Comparison of ENCODE assay signal across 8 cellular contexts in genomic region chr2:202374383-202374782, GRCh38. TPM values are rescaled to one million over a fixed set of nuclear protein-coding genes. Genes with fewer than 3 reads are reported as not detected.
DNase-seq lines count a peak whose midpoint lies in the region; ATAC-seq, FAIRE-seq and TF ChIP-seq lines count a peak whose summit lies in the region.
"Not testable (repeated sequence)": the region's sequence is repeated elsewhere in the genome, so short reads cannot be mapped to it uniquely, and the experiment has no call there.

No MANE protein-coding gene starts in this region.

- H3K14ac ChIP-seq in H9 (ENCODE audit: insufficient read depth, low read length): not testable (repeated sequence)

- not testable (repeated sequence) for H3K36me3 Mint-ChIP-seq in H9 (ENCODE audit: insufficient read depth in 1 of 3, low read depth in 3 of 3); endodermal cell (ENCODE audit: low read depth); neural progenitor cell
- H3K36me3 Mint-ChIP-seq in activated T-helper 17 cell treated with anti-CD3 and anti-CD28 coated beads, Interleukin-2, amount 50 U/mL, for 72 hours (ENCODE audit: low read depth): peaks cover 11% of the 10 kb centered on the region
- peaks cover 21% of the 10 kb centered on the region for H3K36me3 Mint-ChIP-seq in stimulated activated effector memory CD8-positive, alpha-beta T cell treated with anti-CD3 and anti-CD28 coated beads, Interleukin-12 subunit alpha, Interleukin-12 subunit beta, amount 100 ng/mL, for 72 hours

- H3K4me2 ChIP-seq in A549 (peak overlapping the region; percentile 84), neural progenitor cell (peak overlapping the region; percentile 90)
- H3K4me2 ChIP-seq in H9 (ENCODE audit: insufficient read depth, insufficient read length, low read length): not testable (repeated sequence)

- H3K18ac ChIP-seq in H9 (ENCODE audit: insufficient read length, low read depth, low read length): not testable (repeated sequence)

- H2BK20ac ChIP-seq in H9 (ENCODE audit: low read depth, low read length, poor library complexity, severe bottlenecking): not testable (repeated sequence)

- H3K4me1 Mint-ChIP-seq in H9: peaks cover 34 to 36% of the 10 kb centered on the region in 2 experiments
- H3K4me1 Mint-ChIP-seq in activated T-helper 17 cell treated with anti-CD3 and anti-CD28 coated beads, Interleukin-2, amount 50 U/mL, for 72 hours: peaks cover 11% of the 10 kb centered on the region
- peaks cover 33% of the 10 kb centered on the region for H3K4me1 Mint-ChIP-seq in endodermal cell
- H3K4me1 Mint-ChIP-seq in neural progenitor cell: peaks cover 25% of the 10 kb centered on the region
- H3K4me1 Mint-ChIP-seq in stimulated activated effector memory CD8-positive, alpha-beta T cell treated with anti-CD3 and anti-CD28 coated beads, Interleukin-12 subunit alpha, Interleukin-12 subunit beta, amount 100 ng/mL, for 72 hours: peaks cover 14% of the 10 kb centered on the region

- not testable (repeated sequence) for H3K23ac ChIP-seq in H9 (ENCODE audit: insufficient read length, low read depth, low read length)

- not testable (repeated sequence) for H2BK12ac ChIP-seq in H9 (ENCODE audit: insufficient read length, low read depth, low read length)

- not testable (repeated sequence) for DNase-seq in A549 (ENCODE audit: low read depth in 1 of 2, low spot score in 1 of 2); H9; neural progenitor cell (ENCODE audit: low spot score); stimulated activated effector memory CD8-positive, alpha-beta T cell treated with anti-CD3 and anti-CD28 coated beads, Interleukin-12 subunit alpha, Interleukin-12 subunit beta, amount 100 ng/mL, for 72 hours (ENCODE audit: low spot score in 2 of 2)
- DNase-seq in SJSA1 (ENCODE audit: low read depth in 1 of 2, low spot score in 2 of 2) (peak in 1 of 2 experiments; percentile 51), endodermal cell (peak; percentile 60), left kidney (ENCODE audit: low read depth, low spot score) (peak; percentile 48)

- WGBS in A549 (ENCODE audit: missing lambda C conversion rate): 91% methylated on average over 22 of the region's 22 CpGs
- WGBS in H9 (ENCODE audit: extremely low coverage, insufficient read length, low lambda C conversion rate): no CpG with 5 or more reads among the region's 22 CpGs
- 78 to 82% methylated on average over 15 to 19 of the region's 22 CpGs for WGBS in endodermal cell (ENCODE audit: insufficient coverage in 1 of 2, insufficient read length in 1 of 2), 2 experiments

- H2AK5ac ChIP-seq in H9 (ENCODE audit: insufficient read length, low read length): not testable (repeated sequence)

- peak overlapping the region; percentile 76 for H3K4me3 ChIP-seq in A549
- peak overlapping the region; percentile 80 for H3K4me3 ChIP-seq in SJSA1
- H3K4me3 ChIP-seq in endodermal cell (ENCODE audit: low read length): peak overlapping the region; percentile 89
- peak overlapping the region; percentile 73 for H3K4me3 ChIP-seq in neural progenitor cell

- not testable (repeated sequence) for FAIRE-seq in A549 (lab: Jason Lieb, UNC)

- H2AFZ ChIP-seq in H9 (ENCODE audit: low read length); neural progenitor cell (replicated peaks): not testable (repeated sequence)

- not testable (repeated sequence) for H2BK15ac ChIP-seq in H9 (ENCODE audit: low read depth, low read length)

- not testable (repeated sequence) for ATAC-seq in A549; activated T-helper 17 cell treated with anti-CD3 and anti-CD28 coated beads, Interleukin-2, amount 50 U/mL, for 72 hours (replicated peaks); stimulated activated effector memory CD8-positive, alpha-beta T cell treated with anti-CD3 and anti-CD28 coated beads, Interleukin-12 subunit alpha, Interleukin-12 subunit beta, amount 100 ng/mL, for 72 hours

- H3T11ph ChIP-seq in H9 (ENCODE audit: low read length): not testable (repeated sequence)

- H3K27me3 ChIP-seq in H9 (ENCODE audit: insufficient read depth, low read length); SJSA1 (replicated peaks); endodermal cell (ENCODE audit: control insufficient read depth, insufficient read depth, low read length, poor library complexity, severe bottlenecking); neural progenitor cell: not testable (repeated sequence)

- H3F3A ChIP-seq in neural progenitor cell (ENCODE audit: low read depth): peaks cover 35% of the 10 kb centered on the region

- not testable (repeated sequence) for H3K27me3 Mint-ChIP-seq in H9 (ENCODE audit: low read depth); activated T-helper 17 cell treated with anti-CD3 and anti-CD28 coated beads, Interleukin-2, amount 50 U/mL, for 72 hours; endodermal cell (ENCODE audit: insufficient read depth)
- H3K27me3 Mint-ChIP-seq in neural progenitor cell (ENCODE audit: insufficient read depth, low read depth): peaks cover 12% of the 10 kb centered on the region

- TF ChIP-seq EP300 in A549 (IDR thresholded peaks at IDR 0.05): not testable (repeated sequence)

- H3K23me2 ChIP-seq in H9 (ENCODE audit: insufficient read length, low read depth, low read length, poor library complexity, severe bottlenecking): peaks cover 18% of the 10 kb centered on the region

- H2BK120ac ChIP-seq in H9 (ENCODE audit: low read depth, low read length, poor library complexity, severe bottlenecking): not testable (repeated sequence)

- H3K36me3 ChIP-seq in SJSA1: peaks cover 12% of the 10 kb centered on the region
- H3K36me3 ChIP-seq in endodermal cell (ENCODE audit: control insufficient read depth, insufficient read depth, low read length); neural progenitor cell: not testable (repeated sequence)

- H3K79me1 ChIP-seq in H9 (ENCODE audit: insufficient read depth, low read depth, low read length, poor library complexity, severe bottlenecking): not testable (repeated sequence)

- CTCF ChIA-PET in A549 (lab: Yijun Ruan, JAX): interaction anchor here (1.0 to 1.8 kb wide), 2 partner anchors 11 to 95 kb away, joined by 4 to 5 read pairs; no protein-coding TSS in a partner anchor

- not testable (repeated sequence) for H4K20me1 ChIP-seq in H9 (ENCODE audit: control insufficient read depth, insufficient read depth, insufficient read length)
- peaks cover 27% of the 10 kb centered on the region for H4K20me1 ChIP-seq in neural progenitor cell (ENCODE audit: low read depth)

- H4K8ac ChIP-seq in H9 (replicated peaks; ENCODE audit: insufficient read length, low read depth, low read length): not testable (repeated sequence)

- H3K4me1 ChIP-seq in A549; H9 (ENCODE audit: insufficient read depth, low read length); endodermal cell (ENCODE audit: control insufficient read depth, insufficient read depth, low read length): not testable (repeated sequence)
- peaks cover 23% of the 10 kb centered on the region for H3K4me1 ChIP-seq in SJSA1 (replicated peaks)
- H3K4me1 ChIP-seq in neural progenitor cell: peaks cover 17% of the 10 kb centered on the region

- not testable (repeated sequence) for H3K9me3 ChIP-seq in A549; H9 (ENCODE audit: control insufficient read depth, low read depth, low read length); SJSA1 (replicated peaks); endodermal cell (ENCODE audit: control insufficient read depth, low read length); neural progenitor cell (ENCODE audit: low read depth)

- POLR2A ChIA-PET in A549 (lab: Yijun Ruan, JAX): interaction anchor here (0.6 kb wide), 2 partner anchors 69 to 1230 kb away, joined by 3 read pairs; no protein-coding TSS in a partner anchor

- H3K4ac ChIP-seq in H9 (ENCODE audit: low read depth, low read length): not testable (repeated sequence)

- not testable (repeated sequence) for H4K91ac ChIP-seq in H9 (ENCODE audit: insufficient read length, low read depth, low read length)

- H3K27ac ChIP-seq in A549: peak overlapping the region; percentile 96 to 98
- H3K27ac ChIP-seq in H9 (ENCODE audit: insufficient read length, low read depth, low read length); neural progenitor cell: not testable (repeated sequence)
- H3K27ac ChIP-seq in SJSA1: peak overlapping the region; percentile 97
- H3K27ac ChIP-seq in endodermal cell (ENCODE audit: low read depth, low read length): peak overlapping the region; percentile 98

- not testable (repeated sequence) for H3K9ac ChIP-seq in H9 (ENCODE audit: extremely low read depth, insufficient read length, low read length); neural progenitor cell
- peak overlapping the region; percentile 92 for H3K9ac ChIP-seq in endodermal cell (ENCODE audit: extremely low read depth, low read length, poor library complexity, severe bottlenecking)

- TF ChIP-seq RAD21 in A549 (conservative IDR thresholded peaks at IDR 0.05 in 1 of 2, IDR thresholded peaks at IDR 0.05 in 1 of 2): not testable (repeated sequence)

- not testable (repeated sequence) for H3K9me3 Mint-ChIP-seq in H9; activated T-helper 17 cell treated with anti-CD3 and anti-CD28 coated beads, Interleukin-2, amount 50 U/mL, for 72 hours; endodermal cell; neural progenitor cell; stimulated activated effector memory CD8-positive, alpha-beta T cell treated with anti-CD3 and anti-CD28 coated beads, Interleukin-12 subunit alpha, Interleukin-12 subunit beta, amount 100 ng/mL, for 72 hours

- H3K56ac ChIP-seq in H9 (ENCODE audit: insufficient read length, low read depth, low read length): not testable (repeated sequence)

- TF ChIP-seq CTCF in A549 (IDR thresholded peaks at IDR 0.05); H9 (conservative IDR thresholded peaks at IDR 0.05); endodermal cell (conservative IDR thresholded peaks at IDR 0.05); neural progenitor cell (IDR thresholded peaks at IDR 0.05): not testable (repeated sequence)

- H2BK5ac ChIP-seq in H9 (ENCODE audit: insufficient read length, low read length): not testable (repeated sequence)

- H3K79me2 ChIP-seq in H9 (ENCODE audit: insufficient read depth, low read length) (peaks cover 16% of the 10 kb centered on the region; the same call in 1 of the 2 replicates), neural progenitor cell (ENCODE audit: low read depth) (peaks cover 26% of the 10 kb centered on the region)

- not testable (repeated sequence) for H3K27ac Mint-ChIP-seq in H9; activated T-helper 17 cell treated with anti-CD3 and anti-CD28 coated beads, Interleukin-2, amount 50 U/mL, for 72 hours; neural progenitor cell; stimulated activated effector memory CD8-positive, alpha-beta T cell treated with anti-CD3 and anti-CD28 coated beads, Interleukin-12 subunit alpha, Interleukin-12 subunit beta, amount 100 ng/mL, for 72 hours
- peak overlapping the region; percentile 99 for H3K27ac Mint-ChIP-seq in endodermal cell

- H4K5ac ChIP-seq in H9 (ENCODE audit: insufficient read length, low read depth, low read length): not testable (repeated sequence)

- H3K4me3 Mint-ChIP-seq in H9: peak overlapping the region; percentile 99 to 100
- H3K4me3 Mint-ChIP-seq in activated T-helper 17 cell treated with anti-CD3 and anti-CD28 coated beads, Interleukin-2, amount 50 U/mL, for 72 hours: peak overlapping the region; percentile 97
- H3K4me3 Mint-ChIP-seq in endodermal cell: peak overlapping the region; percentile 100
- H3K4me3 Mint-ChIP-seq in neural progenitor cell: peak overlapping the region; percentile 100
- H3K4me3 Mint-ChIP-seq in stimulated activated effector memory CD8-positive, alpha-beta T cell treated with anti-CD3 and anti-CD28 coated beads, Interleukin-12 subunit alpha, Interleukin-12 subunit beta, amount 100 ng/mL, for 72 hours: peak overlapping the region; percentile 95

- TF ChIP-seq POLR2A in A549 (IDR thresholded peaks at IDR 0.05; ENCODE audit: low read length): not testable (repeated sequence)

RNA-seq across cellular contexts. Expression of gene BMPR2, which starts 1.7 kb away (rescaled TPM):
- polyA plus RNA-seq in A549 (2011; rRNA removed) (46.3 and 48.8 TPM in 2 replicates), A549 (2017; fragmentation: RNase III; extraction: RNeasy Plus Mini Kit Qiagen cat#74134 plus additional on column Dnase treatment) (13.5 to 14.2 TPM (median 13.9 TPM) in 3 replicates)
- polyA plus RNA-seq in A549 (2012; cell fraction: cytosol; rRNA removed): 7.1 and 8.4 TPM in 2 replicates
- 3.4 and 3.9 TPM in 2 replicates for polyA plus RNA-seq in A549 (2012; cell fraction: nucleus; rRNA removed)
- 80.1 and 85.5 TPM in 2 replicates for polyA minus RNA-seq in A549 (2011; rRNA and poly(A)+ RNA removed)
- total RNA-seq in H9 (2021) (15.2 and 17.3 TPM in 2 replicates), endodermal cell (10 to 100 TPM; 42.2 to 56.3 TPM), neural progenitor cell (ENCODE audit: low replicate concordance) (9.8 and 11.8 TPM in 2 replicates)
- total RNA-seq in SJSA1 (2014; rRNA removed; shearing (Covaris generic)): 19.4 and 35.5 TPM in 2 replicates
- total RNA-seq in activated T-helper 17 cell treated with anti-CD3 and anti-CD28 coated beads, Interleukin-2, amount 50 U/mL, for 72 hours: 10 to 100 TPM in 1 of 2 donors, 1 to 10 TPM in 1; 7.6 to 12.3 TPM
- polyA plus RNA-seq in endodermal cell (2013, experiment 1 of 2): 32.5 TPM
- polyA plus RNA-seq in endodermal cell (2013, experiment 2 of 2): 36.1 TPM
